ENCODE assay signal across 11 cellular contexts in the genomic region with DNA sequence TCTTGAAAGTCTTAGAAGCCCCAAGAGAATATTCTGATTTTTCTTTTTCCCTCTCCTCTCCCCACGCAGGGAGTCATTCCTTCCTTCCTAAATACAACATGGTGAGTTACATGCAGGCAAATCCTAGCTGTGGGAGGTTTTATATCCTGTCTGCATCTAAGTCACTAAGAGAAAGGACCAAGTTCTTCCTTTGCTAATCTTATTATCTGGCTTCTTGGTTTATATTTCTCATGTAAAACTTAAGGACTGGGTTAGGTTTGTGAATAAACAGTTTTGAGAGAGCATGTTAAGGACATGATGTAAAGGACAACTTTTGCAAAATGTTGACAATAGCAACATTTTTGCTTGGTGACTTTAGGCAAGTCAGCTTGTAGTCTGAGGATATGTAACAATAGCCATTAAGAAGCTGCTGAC. TPM values are rescaled to one million over a fixed set of nuclear protein-coding genes. Genes with fewer than 3 reads are reported as not detected.
DNase-seq lines count a peak whose midpoint lies in the region; ATAC-seq lines count a peak whose summit lies in the region.
"Had no signal": no experiment of that assay in that cellular context is flagged by ENCODE, and none has a peak within 500 bp of the region (broad histone marks: within the 10 kb centered on the region; RNA-seq: fewer than 3 reads in every experiment).

No MANE protein-coding gene starts in this region.

- no peaks in the 10 kb centered on the region for H3K36me3 ChIP-seq in mucosa of stomach (ENCODE audit: control insufficient read depth, insufficient read depth, low read length)

- H3K9me3 Mint-ChIP-seq in stimulated activated naive CD8-positive, alpha-beta T cell treated with anti-CD3 and anti-CD28 coated beads, Interleukin-15, Interleukin-2, amounts not matched to agents 100 ng/mL and 50 ng/mL, for 24 hours, result no peaks in the 10 kb centered on the region
- no peaks in the 10 kb centered on the region for H3K9me3 Mint-ChIP-seq in stimulated activated naive CD8-positive, alpha-beta T cell treated with anti-CD3 and anti-CD28 coated beads, Interleukin-15, amount 100 ng/mL, for 72 hours
- H3K9me3 Mint-ChIP-seq: activated naive CD8-positive, alpha-beta T cell treated with anti-CD3 and anti-CD28 coated beads, Interleukin-2, amount 10 ng/mL, durations not matched to agents 7 days and 5 days had no signal

- no peaks in the 10 kb centered on the region for H3K9me3 ChIP-seq in mucosa of stomach (ENCODE audit: control insufficient read depth, low read length)

- DNase-seq in stimulated activated naive CD8-positive, alpha-beta T cell treated with anti-CD3 and anti-CD28 coated beads, Interleukin-15, amount 100 ng/mL, for 72 hours, result no peak
- DNase-seq in dermis blood vessel endothelial cell (peak; percentile 26), glomerular visceral epithelial cell (ENCODE audit: extremely low spot score) (no peak), HT-29 (ENCODE audit: low spot score) (no peak), retina (no peak), superior temporal gyrus (ENCODE audit: extremely low spot score) (no peak)
- DNase-seq: activated naive CD8-positive, alpha-beta T cell treated with anti-CD3 and anti-CD28 coated beads, Interleukin-2, amount 10 ng/mL, durations not matched to agents 7 days and 5 days; AML-193; NCI-H1417 treated with DMSO at 0.1 percent for 48 hours had no signal

- peaks cover 7% of the 10 kb centered on the region for H3K4me1 ChIP-seq in mucosa of stomach (ENCODE audit: control insufficient read depth, insufficient read depth, low read length)

- no peak overlapping the region for H3K4me3 Mint-ChIP-seq in stimulated activated naive CD8-positive, alpha-beta T cell treated with anti-CD3 and anti-CD28 coated beads, Interleukin-15, Interleukin-2, amounts not matched to agents 100 ng/mL and 50 ng/mL, for 24 hours
- H3K4me3 Mint-ChIP-seq in stimulated activated naive CD8-positive, alpha-beta T cell treated with anti-CD3 and anti-CD28 coated beads, Interleukin-15, amount 100 ng/mL, for 72 hours, result no peak overlapping the region
- H3K4me3 Mint-ChIP-seq: activated naive CD8-positive, alpha-beta T cell treated with anti-CD3 and anti-CD28 coated beads, Interleukin-2, amount 10 ng/mL, durations not matched to agents 7 days and 5 days had no signal

- H3K4me3 ChIP-seq in mucosa of stomach (ENCODE audit: low read length), result no peak overlapping the region

- no peak for ATAC-seq in stimulated activated naive CD8-positive, alpha-beta T cell treated with anti-CD3 and anti-CD28 coated beads, Interleukin-15, amount 100 ng/mL, for 72 hours

- peak overlapping the region; percentile 68 for H3K27ac Mint-ChIP-seq in stimulated activated naive CD8-positive, alpha-beta T cell treated with anti-CD3 and anti-CD28 coated beads, Interleukin-15, Interleukin-2, amounts not matched to agents 100 ng/mL and 50 ng/mL, for 24 hours
- no peak overlapping the region for H3K27ac Mint-ChIP-seq in stimulated activated naive CD8-positive, alpha-beta T cell treated with anti-CD3 and anti-CD28 coated beads, Interleukin-15, amount 100 ng/mL, for 72 hours
- H3K27ac Mint-ChIP-seq: activated naive CD8-positive, alpha-beta T cell treated with anti-CD3 and anti-CD28 coated beads, Interleukin-2, amount 10 ng/mL, durations not matched to agents 7 days and 5 days had no signal

- peaks cover 11% of the 10 kb centered on the region for H3K4me1 Mint-ChIP-seq in stimulated activated naive CD8-positive, alpha-beta T cell treated with anti-CD3 and anti-CD28 coated beads, Interleukin-15, Interleukin-2, amounts not matched to agents 100 ng/mL and 50 ng/mL, for 24 hours (ENCODE audit: low read depth)
- peaks cover 6% of the 10 kb centered on the region for H3K4me1 Mint-ChIP-seq in stimulated activated naive CD8-positive, alpha-beta T cell treated with anti-CD3 and anti-CD28 coated beads, Interleukin-15, amount 100 ng/mL, for 72 hours

- no peaks in the 10 kb centered on the region for H3K27me3 ChIP-seq in mucosa of stomach (ENCODE audit: control insufficient read depth, insufficient read depth, low read length)

- peaks cover 12% of the 10 kb centered on the region for H3K27me3 Mint-ChIP-seq in stimulated activated naive CD8-positive, alpha-beta T cell treated with anti-CD3 and anti-CD28 coated beads, Interleukin-15, Interleukin-2, amounts not matched to agents 100 ng/mL and 50 ng/mL, for 24 hours
- peaks cover 13% of the 10 kb centered on the region for H3K27me3 Mint-ChIP-seq in stimulated activated naive CD8-positive, alpha-beta T cell treated with anti-CD3 and anti-CD28 coated beads, Interleukin-15, amount 100 ng/mL, for 72 hours

- H3K36me3 Mint-ChIP-seq in stimulated activated naive CD8-positive, alpha-beta T cell treated with anti-CD3 and anti-CD28 coated beads, Interleukin-15, Interleukin-2, amounts not matched to agents 100 ng/mL and 50 ng/mL, for 24 hours (ENCODE audit: low read depth), result no peaks in the 10 kb centered on the region
- H3K36me3 Mint-ChIP-seq: activated naive CD8-positive, alpha-beta T cell treated with anti-CD3 and anti-CD28 coated beads, Interleukin-2, amount 10 ng/mL, durations not matched to agents 7 days and 5 days had no signal

- H3K9ac ChIP-seq in mucosa of stomach (ENCODE audit: low read length), result peak overlapping the region; percentile 30

RNA-seq across cellular contexts. Expression of gene CXCL9, which starts 5.1 kb away (rescaled TPM):
- not detected in 2 replicates for total RNA-seq in dermis blood vessel endothelial cell
- total RNA-seq in HT-29 (2014; rRNA removed; shearing (Covaris generic)), result not detected in 2 replicates

RNA-seq across cellular contexts. Expression of gene CXCL10, which starts 10.9 kb away (rescaled TPM):
- total RNA-seq in dermis blood vessel endothelial cell, result 0.14 and 1.4 TPM in 2 replicates
- total RNA-seq in HT-29 (2014; rRNA removed; shearing (Covaris generic)), result 0.08 and 0.63 TPM in 2 replicates

RNA-seq across cellular contexts. Expression of gene SDAD1, which starts 21.6 kb away (rescaled TPM):
- 26.9 and 39.6 TPM in 2 replicates for total RNA-seq in dermis blood vessel endothelial cell
- total RNA-seq in HT-29 (2014; rRNA removed; shearing (Covaris generic)), result 11.2 and 16.1 TPM in 2 replicates

RNA-seq across cellular contexts. Expression of gene CXCL11, which starts 23.5 kb away (rescaled TPM):
- total RNA-seq in dermis blood vessel endothelial cell, result 2.0 and 2.7 TPM in 2 replicates
- 0.10 and 0.31 TPM in 2 replicates for total RNA-seq in HT-29 (2014; rRNA removed; shearing (Covaris generic))
- total RNA-seq: activated naive CD8-positive, alpha-beta T cell treated with anti-CD3 and anti-CD28 coated beads, Interleukin-2, amount 10 ng/mL, durations not matched to agents 7 days and 5 days had no signal
